1 cellular context compared by ENCODE assay signal in the genomic region with DNA sequence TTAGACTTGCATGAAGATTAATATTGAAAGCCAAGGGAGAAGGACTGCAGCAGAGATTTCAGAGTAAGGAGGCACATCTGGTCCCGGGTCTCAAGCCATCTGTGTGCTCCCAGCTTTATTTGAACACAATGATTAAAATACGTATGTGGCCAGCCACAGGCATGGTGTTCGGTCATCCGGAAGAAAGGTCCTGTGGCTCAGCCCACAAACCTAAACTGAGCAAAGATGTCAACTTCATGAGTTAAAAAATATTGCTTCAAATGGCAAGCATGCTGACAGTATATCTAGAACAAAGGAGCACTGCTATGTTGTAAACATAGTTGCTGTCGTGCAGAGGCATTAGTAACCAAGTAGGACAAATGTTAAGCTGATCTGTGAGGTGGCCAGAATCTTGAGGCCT.
TF ChIP-seq lines count a peak whose summit lies in the region.

No MANE protein-coding gene starts in this region.

TF ChIP-seq in IMR-90, 13 proteins besides CTCF, POLR2A, EP300 and RAD21:
- TF ChIP-seq, protein P1, sequence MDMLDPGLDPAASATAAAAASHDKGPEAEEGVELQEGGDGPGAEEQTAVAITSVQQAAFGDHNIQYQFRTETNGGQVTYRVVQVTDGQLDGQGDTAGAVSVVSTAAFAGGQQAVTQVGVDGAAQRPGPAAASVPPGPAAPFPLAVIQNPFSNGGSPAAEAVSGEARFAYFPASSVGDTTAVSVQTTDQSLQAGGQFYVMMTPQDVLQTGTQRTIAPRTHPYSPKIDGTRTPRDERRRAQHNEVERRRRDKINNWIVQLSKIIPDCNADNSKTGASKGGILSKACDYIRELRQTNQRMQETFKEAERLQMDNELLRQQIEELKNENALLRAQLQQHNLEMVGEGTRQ (IDR thresholded peaks at IDR 0.05; ENCODE audit: low read depth, low read length), result no peak
- TF ChIP-seq MXI1 (IDR thresholded peaks at IDR 0.05; ENCODE audit: borderline replicate concordance, low read depth, low read length) (no peak), SMC3 (IDR thresholded peaks at IDR 0.05; ENCODE audit: low read depth, low read length) (no peak)
TF ChIP-seq in IMR-90: peak in this region for 0.
